In the genomic region with DNA sequence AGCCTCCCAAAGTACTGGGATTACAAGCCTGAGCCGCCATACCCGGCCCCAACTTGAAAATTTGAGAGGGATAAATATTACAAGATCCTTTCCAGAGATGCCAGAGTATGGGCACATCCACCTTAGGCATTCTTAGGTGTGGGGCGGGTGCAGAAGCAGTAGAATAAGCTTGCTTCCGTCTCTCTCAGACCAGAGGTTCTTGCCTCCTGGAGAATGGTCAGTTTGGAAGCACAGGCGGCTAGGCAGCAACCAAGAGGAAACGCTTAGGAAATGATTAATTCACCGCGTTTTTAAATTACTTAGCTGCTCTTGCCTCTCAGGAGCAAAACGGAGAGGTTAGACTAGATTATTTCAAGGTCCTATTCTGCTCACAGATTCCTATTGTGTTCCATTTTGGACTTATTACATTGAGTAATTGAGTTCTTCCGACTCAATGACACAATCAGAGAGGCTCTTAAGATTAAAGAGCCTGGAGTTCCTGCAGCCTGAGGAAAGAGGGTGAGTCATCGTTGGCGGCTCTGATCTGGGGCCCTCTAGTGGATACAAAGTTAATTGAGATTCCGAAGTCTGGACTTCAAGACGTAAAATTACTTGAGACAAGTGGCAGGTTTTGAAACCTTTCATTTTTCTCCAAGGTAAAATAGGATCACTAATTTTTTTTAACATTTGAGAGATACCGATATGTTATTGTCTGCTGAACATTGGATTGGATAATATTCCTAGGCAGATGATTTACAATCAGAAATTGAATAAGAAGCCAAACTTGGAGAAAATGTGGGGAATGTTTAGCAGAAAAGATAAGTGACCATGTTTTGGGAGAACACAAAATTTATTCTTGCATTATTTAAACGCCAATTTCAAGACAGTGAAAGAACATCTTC, we compare ENCODE assay signal across 1 cellular context.
A peak's percentile ranks its signal among the peaks of the same experiment; 100 is the strongest.
TF ChIP-seq lines count a peak whose summit lies in the region.

No MANE protein-coding gene starts in this region.

TF ChIP-seq in K562, 482 proteins besides CTCF, POLR2A, EP300 and RAD21 (continued from another document and continues in another):
- TF ChIP-seq, protein P1, sequence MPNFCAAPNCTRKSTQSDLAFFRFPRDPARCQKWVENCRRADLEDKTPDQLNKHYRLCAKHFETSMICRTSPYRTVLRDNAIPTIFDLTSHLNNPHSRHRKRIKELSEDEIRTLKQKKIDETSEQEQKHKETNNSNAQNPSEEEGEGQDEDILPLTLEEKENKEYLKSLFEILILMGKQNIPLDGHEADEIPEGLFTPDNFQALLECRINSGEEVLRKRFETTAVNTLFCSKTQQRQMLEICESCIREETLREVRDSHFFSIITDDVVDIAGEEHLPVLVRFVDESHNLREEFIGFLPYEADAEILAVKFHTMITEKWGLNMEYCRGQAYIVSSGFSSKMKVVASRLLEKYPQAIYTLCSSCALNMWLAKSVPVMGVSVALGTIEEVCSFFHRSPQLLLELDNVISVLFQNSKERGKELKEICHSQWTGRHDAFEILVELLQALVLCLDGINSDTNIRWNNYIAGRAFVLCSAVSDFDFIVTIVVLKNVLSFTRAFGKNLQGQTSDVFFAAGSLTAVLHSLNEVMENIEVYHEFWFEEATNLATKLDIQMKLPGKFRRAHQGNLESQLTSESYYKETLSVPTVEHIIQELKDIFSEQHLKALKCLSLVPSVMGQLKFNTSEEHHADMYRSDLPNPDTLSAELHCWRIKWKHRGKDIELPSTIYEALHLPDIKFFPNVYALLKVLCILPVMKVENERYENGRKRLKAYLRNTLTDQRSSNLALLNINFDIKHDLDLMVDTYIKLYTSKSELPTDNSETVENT (CRISPR knock-in tag; IDR thresholded peaks at IDR 0.05) = no peak
- TF ChIP-seq, protein P2, sequence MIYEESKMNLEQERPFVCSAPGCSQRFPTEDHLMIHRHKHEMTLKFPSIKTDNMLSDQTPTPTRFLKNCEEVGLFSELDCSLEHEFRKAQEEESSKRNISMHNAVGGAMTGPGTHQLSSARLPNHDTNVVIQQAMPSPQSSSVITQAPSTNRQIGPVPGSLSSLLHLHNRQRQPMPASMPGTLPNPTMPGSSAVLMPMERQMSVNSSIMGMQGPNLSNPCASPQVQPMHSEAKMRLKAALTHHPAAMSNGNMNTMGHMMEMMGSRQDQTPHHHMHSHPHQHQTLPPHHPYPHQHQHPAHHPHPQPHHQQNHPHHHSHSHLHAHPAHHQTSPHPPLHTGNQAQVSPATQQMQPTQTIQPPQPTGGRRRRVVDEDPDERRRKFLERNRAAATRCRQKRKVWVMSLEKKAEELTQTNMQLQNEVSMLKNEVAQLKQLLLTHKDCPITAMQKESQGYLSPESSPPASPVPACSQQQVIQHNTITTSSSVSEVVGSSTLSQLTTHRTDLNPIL (CRISPR knock-in tag; IDR thresholded peaks at IDR 0.05) = no peak
- TF ChIP-seq NFYB (IDR thresholded peaks at IDR 0.05; ENCODE audit: extremely low read depth, insufficient read length) = no peak
- TF ChIP-seq, protein P3, sequence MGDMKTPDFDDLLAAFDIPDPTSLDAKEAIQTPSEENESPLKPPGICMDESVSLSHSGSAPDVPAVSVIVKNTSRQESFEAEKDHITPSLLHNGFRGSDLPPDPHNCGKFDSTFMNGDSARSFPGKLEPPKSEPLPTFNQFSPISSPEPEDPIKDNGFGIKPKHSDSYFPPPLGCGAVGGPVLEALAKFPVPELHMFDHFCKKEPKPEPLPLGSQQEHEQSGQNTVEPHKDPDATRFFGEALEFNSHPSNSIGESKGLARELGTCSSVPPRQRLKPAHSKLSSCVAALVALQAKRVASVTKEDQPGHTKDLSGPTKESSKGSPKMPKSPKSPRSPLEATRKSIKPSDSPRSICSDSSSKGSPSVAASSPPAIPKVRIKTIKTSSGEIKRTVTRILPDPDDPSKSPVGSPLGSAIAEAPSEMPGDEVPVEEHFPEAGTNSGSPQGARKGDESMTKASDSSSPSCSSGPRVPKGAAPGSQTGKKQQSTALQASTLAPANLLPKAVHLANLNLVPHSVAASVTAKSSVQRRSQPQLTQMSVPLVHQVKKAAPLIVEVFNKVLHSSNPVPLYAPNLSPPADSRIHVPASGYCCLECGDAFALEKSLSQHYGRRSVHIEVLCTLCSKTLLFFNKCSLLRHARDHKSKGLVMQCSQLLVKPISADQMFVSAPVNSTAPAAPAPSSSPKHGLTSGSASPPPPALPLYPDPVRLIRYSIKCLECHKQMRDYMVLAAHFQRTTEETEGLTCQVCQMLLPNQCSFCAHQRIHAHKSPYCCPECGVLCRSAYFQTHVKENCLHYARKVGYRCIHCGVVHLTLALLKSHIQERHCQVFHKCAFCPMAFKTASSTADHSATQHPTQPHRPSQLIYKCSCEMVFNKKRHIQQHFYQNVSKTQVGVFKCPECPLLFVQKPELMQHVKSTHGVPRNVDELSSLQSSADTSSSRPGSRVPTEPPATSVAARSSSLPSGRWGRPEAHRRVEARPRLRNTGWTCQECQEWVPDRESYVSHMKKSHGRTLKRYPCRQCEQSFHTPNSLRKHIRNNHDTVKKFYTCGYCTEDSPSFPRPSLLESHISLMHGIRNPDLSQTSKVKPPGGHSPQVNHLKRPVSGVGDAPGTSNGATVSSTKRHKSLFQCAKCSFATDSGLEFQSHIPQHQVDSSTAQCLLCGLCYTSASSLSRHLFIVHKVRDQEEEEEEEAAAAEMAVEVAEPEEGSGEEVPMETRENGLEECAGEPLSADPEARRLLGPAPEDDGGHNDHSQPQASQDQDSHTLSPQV (IDR thresholded peaks at IDR 0.05) = no peak; the same call in 1 of the 2 replicates
- TF ChIP-seq, protein P4, sequence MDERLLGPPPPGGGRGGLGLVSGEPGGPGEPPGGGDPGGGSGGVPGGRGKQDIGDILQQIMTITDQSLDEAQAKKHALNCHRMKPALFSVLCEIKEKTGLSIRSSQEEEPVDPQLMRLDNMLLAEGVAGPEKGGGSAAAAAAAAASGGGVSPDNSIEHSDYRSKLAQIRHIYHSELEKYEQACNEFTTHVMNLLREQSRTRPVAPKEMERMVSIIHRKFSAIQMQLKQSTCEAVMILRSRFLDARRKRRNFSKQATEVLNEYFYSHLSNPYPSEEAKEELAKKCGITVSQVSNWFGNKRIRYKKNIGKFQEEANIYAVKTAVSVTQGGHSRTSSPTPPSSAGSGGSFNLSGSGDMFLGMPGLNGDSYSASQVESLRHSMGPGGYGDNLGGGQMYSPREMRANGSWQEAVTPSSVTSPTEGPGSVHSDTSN (CRISPR knock-in tag; IDR thresholded peaks at IDR 0.05; ENCODE audit: low read depth) = no peak
- TF ChIP-seq, protein P4 (tag; conservative IDR thresholded peaks at IDR 0.05; ENCODE audit: low read depth) = peak; percentile 61
- no peak for TF ChIP-seq FOXJ2 (tag; IDR thresholded peaks at IDR 0.05)
- 0 out of 2 replicates have a peak, but pooled peaks have one; percentile 51 for TF ChIP-seq BRD4 (IDR thresholded peaks at IDR 0.05)
- TF ChIP-seq EHMT2 (IDR thresholded peaks at IDR 0.05) = peak; percentile 70
- TF ChIP-seq, protein P5, sequence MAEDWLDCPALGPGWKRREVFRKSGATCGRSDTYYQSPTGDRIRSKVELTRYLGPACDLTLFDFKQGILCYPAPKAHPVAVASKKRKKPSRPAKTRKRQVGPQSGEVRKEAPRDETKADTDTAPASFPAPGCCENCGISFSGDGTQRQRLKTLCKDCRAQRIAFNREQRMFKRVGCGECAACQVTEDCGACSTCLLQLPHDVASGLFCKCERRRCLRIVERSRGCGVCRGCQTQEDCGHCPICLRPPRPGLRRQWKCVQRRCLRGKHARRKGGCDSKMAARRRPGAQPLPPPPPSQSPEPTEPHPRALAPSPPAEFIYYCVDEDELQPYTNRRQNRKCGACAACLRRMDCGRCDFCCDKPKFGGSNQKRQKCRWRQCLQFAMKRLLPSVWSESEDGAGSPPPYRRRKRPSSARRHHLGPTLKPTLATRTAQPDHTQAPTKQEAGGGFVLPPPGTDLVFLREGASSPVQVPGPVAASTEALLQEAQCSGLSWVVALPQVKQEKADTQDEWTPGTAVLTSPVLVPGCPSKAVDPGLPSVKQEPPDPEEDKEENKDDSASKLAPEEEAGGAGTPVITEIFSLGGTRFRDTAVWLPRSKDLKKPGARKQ (CRISPR knock-in tag; IDR thresholded peaks at IDR 0.05) = no peak
- no peak for TF ChIP-seq TFAM (CRISPR knock-in tag; conservative IDR thresholded peaks at IDR 0.05)
- TF ChIP-seq, protein P6, sequence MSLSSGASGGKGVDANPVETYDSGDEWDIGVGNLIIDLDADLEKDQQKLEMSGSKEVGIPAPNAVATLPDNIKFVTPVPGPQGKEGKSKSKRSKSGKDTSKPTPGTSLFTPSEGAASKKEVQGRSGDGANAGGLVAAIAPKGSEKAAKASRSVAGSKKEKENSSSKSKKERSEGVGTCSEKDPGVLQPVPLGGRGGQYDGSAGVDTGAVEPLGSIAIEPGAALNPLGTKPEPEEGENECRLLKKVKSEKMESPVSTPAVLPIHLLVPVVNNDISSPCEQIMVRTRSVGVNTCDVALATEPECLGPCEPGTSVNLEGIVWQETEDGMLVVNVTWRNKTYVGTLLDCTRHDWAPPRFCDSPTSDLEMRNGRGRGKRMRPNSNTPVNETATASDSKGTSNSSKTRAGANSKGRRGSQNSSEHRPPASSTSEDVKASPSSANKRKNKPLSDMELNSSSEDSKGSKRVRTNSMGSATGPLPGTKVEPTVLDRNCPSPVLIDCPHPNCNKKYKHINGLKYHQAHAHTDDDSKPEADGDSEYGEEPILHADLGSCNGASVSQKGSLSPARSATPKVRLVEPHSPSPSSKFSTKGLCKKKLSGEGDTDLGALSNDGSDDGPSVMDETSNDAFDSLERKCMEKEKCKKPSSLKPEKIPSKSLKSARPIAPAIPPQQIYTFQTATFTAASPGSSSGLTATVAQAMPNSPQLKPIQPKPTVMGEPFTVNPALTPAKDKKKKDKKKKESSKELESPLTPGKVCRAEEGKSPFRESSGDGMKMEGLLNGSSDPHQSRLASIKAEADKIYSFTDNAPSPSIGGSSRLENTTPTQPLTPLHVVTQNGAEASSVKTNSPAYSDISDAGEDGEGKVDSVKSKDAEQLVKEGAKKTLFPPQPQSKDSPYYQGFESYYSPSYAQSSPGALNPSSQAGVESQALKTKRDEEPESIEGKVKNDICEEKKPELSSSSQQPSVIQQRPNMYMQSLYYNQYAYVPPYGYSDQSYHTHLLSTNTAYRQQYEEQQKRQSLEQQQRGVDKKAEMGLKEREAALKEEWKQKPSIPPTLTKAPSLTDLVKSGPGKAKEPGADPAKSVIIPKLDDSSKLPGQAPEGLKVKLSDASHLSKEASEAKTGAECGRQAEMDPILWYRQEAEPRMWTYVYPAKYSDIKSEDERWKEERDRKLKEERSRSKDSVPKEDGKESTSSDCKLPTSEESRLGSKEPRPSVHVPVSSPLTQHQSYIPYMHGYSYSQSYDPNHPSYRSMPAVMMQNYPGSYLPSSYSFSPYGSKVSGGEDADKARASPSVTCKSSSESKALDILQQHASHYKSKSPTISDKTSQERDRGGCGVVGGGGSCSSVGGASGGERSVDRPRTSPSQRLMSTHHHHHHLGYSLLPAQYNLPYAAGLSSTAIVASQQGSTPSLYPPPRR (CRISPR knock-in tag; IDR thresholded peaks at IDR 0.05; ENCODE audit: borderline replicate concordance) = no peak
- no peak for TF ChIP-seq CBFA2T2 (conservative IDR thresholded peaks at IDR 0.05)
- TF ChIP-seq, protein P7, sequence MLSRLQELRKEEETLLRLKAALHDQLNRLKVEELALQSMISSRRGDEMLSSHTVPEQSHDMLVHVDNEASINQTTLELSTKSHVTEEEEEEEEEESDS (CRISPR knock-in tag; IDR thresholded peaks at IDR 0.05) = no peak
- TF ChIP-seq, protein P8, sequence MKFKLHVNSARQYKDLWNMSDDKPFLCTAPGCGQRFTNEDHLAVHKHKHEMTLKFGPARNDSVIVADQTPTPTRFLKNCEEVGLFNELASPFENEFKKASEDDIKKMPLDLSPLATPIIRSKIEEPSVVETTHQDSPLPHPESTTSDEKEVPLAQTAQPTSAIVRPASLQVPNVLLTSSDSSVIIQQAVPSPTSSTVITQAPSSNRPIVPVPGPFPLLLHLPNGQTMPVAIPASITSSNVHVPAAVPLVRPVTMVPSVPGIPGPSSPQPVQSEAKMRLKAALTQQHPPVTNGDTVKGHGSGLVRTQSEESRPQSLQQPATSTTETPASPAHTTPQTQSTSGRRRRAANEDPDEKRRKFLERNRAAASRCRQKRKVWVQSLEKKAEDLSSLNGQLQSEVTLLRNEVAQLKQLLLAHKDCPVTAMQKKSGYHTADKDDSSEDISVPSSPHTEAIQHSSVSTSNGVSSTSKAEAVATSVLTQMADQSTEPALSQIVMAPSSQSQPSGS (CRISPR knock-in tag; IDR thresholded peaks at IDR 0.05) = no peak
- no peak for TF ChIP-seq PHB (CRISPR knock-in tag; IDR thresholded peaks at IDR 0.05)
- TF ChIP-seq ZNF253 (CRISPR knock-in tag; conservative IDR thresholded peaks at IDR 0.05) = no peak
- TF ChIP-seq, protein P9, sequence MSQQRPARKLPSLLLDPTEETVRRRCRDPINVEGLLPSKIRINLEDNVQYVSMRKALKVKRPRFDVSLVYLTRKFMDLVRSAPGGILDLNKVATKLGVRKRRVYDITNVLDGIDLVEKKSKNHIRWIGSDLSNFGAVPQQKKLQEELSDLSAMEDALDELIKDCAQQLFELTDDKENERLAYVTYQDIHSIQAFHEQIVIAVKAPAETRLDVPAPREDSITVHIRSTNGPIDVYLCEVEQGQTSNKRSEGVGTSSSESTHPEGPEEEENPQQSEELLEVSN (IDR thresholded peaks at IDR 0.05; ENCODE audit: borderline replicate concordance in 1 of 2, extremely low read depth in 1 of 2, insufficient read depth in 1 of 2, insufficient read length in 1 of 2, low read depth in 1 of 2, low read length in 1 of 2, poor library complexity in 1 of 2, severe bottlenecking in 1 of 2) = no peak
- peak; percentile 9 for TF ChIP-seq DACH1 (IDR thresholded peaks at IDR 0.05; ENCODE audit: partially characterized antibody)
- TF ChIP-seq KDM5B (IDR thresholded peaks at IDR 0.05; ENCODE audit: insufficient replicate concordance, low read depth, low read length) = no peak
- TF ChIP-seq, protein P10, sequence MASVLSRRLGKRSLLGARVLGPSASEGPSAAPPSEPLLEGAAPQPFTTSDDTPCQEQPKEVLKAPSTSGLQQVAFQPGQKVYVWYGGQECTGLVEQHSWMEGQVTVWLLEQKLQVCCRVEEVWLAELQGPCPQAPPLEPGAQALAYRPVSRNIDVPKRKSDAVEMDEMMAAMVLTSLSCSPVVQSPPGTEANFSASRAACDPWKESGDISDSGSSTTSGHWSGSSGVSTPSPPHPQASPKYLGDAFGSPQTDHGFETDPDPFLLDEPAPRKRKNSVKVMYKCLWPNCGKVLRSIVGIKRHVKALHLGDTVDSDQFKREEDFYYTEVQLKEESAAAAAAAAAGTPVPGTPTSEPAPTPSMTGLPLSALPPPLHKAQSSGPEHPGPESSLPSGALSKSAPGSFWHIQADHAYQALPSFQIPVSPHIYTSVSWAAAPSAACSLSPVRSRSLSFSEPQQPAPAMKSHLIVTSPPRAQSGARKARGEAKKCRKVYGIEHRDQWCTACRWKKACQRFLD (CRISPR knock-in tag; IDR thresholded peaks at IDR 0.05) = no peak
